1 cellular context compared by ENCODE assay signal in genomic region chr9:37466037-37466709, GRCh38.
TF ChIP-seq lines count a peak whose summit lies in the region.

No MANE protein-coding gene starts in this region.

TF ChIP-seq in HepG2, 621 proteins besides CTCF, POLR2A, EP300 and RAD21 (continued from another document):
- TF ChIP-seq THRA (CRISPR knock-in tag; IDR thresholded peaks at IDR 0.05; ENCODE audit: borderline replicate concordance), result 0 out of 2 replicates have a peak, but pooled peaks have one; percentile 9
- no peak for TF ChIP-seq MAFK (conservative IDR thresholded peaks at IDR 0.05 in 1 of 2, IDR thresholded peaks at IDR 0.05 in 1 of 2; ENCODE audit: low read length in 2 of 2)
- TF ChIP-seq MTF2 (CRISPR knock-in tag; IDR thresholded peaks at IDR 0.05; ENCODE audit: borderline replicate concordance), result no peak
- TF ChIP-seq ZNF691 (CRISPR knock-in tag; IDR thresholded peaks at IDR 0.05; ENCODE audit: borderline replicate concordance, low read depth), result no peak
- TF ChIP-seq ZNF260 (CRISPR knock-in tag; IDR thresholded peaks at IDR 0.05; ENCODE audit: borderline replicate concordance, low read depth), result no peak
- TF ChIP-seq ZXDC (CRISPR knock-in tag; IDR thresholded peaks at IDR 0.05), result no peak
- TF ChIP-seq GABPB1 (CRISPR knock-in tag; IDR thresholded peaks at IDR 0.05), result peak; percentile 20; the same call in 1 of the 2 replicates
- no peak for TF ChIP-seq ZNF577 (CRISPR knock-in tag; IDR thresholded peaks at IDR 0.05; ENCODE audit: borderline replicate concordance, low read depth)
- peak; percentile 68; the same call in 1 of the 2 replicates for TF ChIP-seq TFAP4 (IDR thresholded peaks at IDR 0.05; ENCODE audit: borderline replicate concordance, low read depth)
- TF ChIP-seq REST (IDR thresholded peaks at IDR 0.05; ENCODE audit: borderline replicate concordance in 1 of 2, low read depth in 1 of 2, low read length in 2 of 2), result 0 out of 4 replicates have a peak, but pooled peaks of 1 of the 2 experiments have one; percentile 67
- no peak for TF ChIP-seq KLF6 (CRISPR knock-in tag; IDR thresholded peaks at IDR 0.05)
- 0 out of 2 replicates have a peak, but pooled peaks have one; percentile 39 for TF ChIP-seq ATF7-NPFF (CRISPR knock-in tag; IDR thresholded peaks at IDR 0.05; ENCODE audit: low read depth)
- TF ChIP-seq ZNF569 (CRISPR knock-in tag; IDR thresholded peaks at IDR 0.05; ENCODE audit: borderline replicate concordance), result no peak
- TF ChIP-seq ZBTB14 (CRISPR knock-in tag; IDR thresholded peaks at IDR 0.05), result no peak
- TF ChIP-seq ZFP91 (CRISPR knock-in tag; IDR thresholded peaks at IDR 0.05; ENCODE audit: borderline replicate concordance), result peak; percentile 53; the same call in 1 of the 2 replicates
- 0 out of 2 replicates have a peak, but pooled peaks have one; percentile 52 for TF ChIP-seq KLF15 (CRISPR knock-in tag; IDR thresholded peaks at IDR 0.05; ENCODE audit: borderline replicate concordance)
- TF ChIP-seq ZNF780A (CRISPR knock-in tag; IDR thresholded peaks at IDR 0.05), result no peak
